Comparison of ENCODE assay signal across 3 cellular contexts in the genomic region with DNA sequence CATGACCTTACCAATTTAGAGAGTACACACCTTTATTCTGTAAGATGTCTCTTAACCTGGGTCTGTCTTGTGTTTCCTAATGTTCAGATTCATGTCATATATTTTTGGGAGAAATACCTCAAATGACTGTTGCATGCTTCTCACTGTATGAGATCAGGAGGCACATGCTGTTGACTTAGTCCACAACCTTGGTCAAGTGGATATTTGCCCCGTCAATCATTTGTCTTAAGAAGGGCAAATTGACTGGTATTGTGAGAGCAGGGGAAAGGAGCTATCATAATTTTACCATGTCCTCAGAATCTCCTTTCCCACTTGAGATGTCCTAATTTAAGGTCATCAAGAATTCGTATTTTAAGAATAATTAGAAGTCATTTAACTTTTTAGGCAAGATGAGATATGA.
A peak's percentile ranks its signal among the peaks of the same experiment; 100 is the strongest.
TF ChIP-seq lines count a peak whose summit lies in the region.

No MANE protein-coding gene starts in this region.

TF ChIP-seq in HepG2, 621 proteins besides CTCF, POLR2A, EP300 and RAD21 (continues in another document):
- TF ChIP-seq, protein P1, sequence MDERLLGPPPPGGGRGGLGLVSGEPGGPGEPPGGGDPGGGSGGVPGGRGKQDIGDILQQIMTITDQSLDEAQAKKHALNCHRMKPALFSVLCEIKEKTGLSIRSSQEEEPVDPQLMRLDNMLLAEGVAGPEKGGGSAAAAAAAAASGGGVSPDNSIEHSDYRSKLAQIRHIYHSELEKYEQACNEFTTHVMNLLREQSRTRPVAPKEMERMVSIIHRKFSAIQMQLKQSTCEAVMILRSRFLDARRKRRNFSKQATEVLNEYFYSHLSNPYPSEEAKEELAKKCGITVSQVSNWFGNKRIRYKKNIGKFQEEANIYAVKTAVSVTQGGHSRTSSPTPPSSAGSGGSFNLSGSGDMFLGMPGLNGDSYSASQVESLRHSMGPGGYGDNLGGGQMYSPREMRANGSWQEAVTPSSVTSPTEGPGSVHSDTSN (CRISPR knock-in tag; IDR thresholded peaks at IDR 0.05), result peak; percentile 53; the same call in 1 of the 2 replicates
- TF ChIP-seq, protein P2, sequence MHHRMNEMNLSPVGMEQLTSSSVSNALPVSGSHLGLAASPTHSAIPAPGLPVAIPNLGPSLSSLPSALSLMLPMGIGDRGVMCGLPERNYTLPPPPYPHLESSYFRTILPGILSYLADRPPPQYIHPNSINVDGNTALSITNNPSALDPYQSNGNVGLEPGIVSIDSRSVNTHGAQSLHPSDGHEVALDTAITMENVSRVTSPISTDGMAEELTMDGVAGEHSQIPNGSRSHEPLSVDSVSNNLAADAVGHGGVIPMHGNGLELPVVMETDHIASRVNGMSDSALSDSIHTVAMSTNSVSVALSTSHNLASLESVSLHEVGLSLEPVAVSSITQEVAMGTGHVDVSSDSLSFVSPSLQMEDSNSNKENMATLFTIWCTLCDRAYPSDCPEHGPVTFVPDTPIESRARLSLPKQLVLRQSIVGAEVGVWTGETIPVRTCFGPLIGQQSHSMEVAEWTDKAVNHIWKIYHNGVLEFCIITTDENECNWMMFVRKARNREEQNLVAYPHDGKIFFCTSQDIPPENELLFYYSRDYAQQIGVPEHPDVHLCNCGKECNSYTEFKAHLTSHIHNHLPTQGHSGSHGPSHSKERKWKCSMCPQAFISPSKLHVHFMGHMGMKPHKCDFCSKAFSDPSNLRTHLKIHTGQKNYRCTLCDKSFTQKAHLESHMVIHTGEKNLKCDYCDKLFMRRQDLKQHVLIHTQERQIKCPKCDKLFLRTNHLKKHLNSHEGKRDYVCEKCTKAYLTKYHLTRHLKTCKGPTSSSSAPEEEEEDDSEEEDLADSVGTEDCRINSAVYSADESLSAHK (CRISPR knock-in tag; IDR thresholded peaks at IDR 0.05; ENCODE audit: borderline replicate concordance), result no peak
- TF ChIP-seq, protein P3, sequence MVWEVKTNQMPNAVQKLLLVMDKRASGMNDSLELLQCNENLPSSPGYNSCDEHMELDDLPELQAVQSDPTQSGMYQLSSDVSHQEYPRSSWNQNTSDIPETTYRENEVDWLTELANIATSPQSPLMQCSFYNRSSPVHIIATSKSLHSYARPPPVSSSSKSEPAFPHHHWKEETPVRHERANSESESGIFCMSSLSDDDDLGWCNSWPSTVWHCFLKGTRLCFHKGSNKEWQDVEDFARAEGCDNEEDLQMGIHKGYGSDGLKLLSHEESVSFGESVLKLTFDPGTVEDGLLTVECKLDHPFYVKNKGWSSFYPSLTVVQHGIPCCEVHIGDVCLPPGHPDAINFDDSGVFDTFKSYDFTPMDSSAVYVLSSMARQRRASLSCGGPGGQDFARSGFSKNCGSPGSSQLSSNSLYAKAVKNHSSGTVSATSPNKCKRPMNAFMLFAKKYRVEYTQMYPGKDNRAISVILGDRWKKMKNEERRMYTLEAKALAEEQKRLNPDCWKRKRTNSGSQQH (CRISPR knock-in tag; IDR thresholded peaks at IDR 0.05; ENCODE audit: low read depth), result no peak
- TF ChIP-seq YEATS2 (CRISPR knock-in tag; IDR thresholded peaks at IDR 0.05; ENCODE audit: borderline replicate concordance) (no peak), SIN3B (IDR thresholded peaks at IDR 0.05; ENCODE audit: low read length) (no peak), HOXD1 (CRISPR knock-in tag; IDR thresholded peaks at IDR 0.05) (no peak), ZNF543 (CRISPR knock-in tag; IDR thresholded peaks at IDR 0.05) (no peak), MTF2 (CRISPR knock-in tag; IDR thresholded peaks at IDR 0.05; ENCODE audit: borderline replicate concordance) (no peak), FOXA1 (IDR thresholded peaks at IDR 0.05) (no peak), FOXA1 (CRISPR knock-in tag; IDR thresholded peaks at IDR 0.05) (peak; percentile 51; the same call in 1 of the 2 replicates), GATAD2A (CRISPR knock-in tag; IDR thresholded peaks at IDR 0.05) (0 out of 2 replicates have a peak, but pooled peaks have one; percentile 15), RNF2 (conservative IDR thresholded peaks at IDR 0.05; ENCODE audit: low read depth) (no peak)
- TF ChIP-seq, protein P4, sequence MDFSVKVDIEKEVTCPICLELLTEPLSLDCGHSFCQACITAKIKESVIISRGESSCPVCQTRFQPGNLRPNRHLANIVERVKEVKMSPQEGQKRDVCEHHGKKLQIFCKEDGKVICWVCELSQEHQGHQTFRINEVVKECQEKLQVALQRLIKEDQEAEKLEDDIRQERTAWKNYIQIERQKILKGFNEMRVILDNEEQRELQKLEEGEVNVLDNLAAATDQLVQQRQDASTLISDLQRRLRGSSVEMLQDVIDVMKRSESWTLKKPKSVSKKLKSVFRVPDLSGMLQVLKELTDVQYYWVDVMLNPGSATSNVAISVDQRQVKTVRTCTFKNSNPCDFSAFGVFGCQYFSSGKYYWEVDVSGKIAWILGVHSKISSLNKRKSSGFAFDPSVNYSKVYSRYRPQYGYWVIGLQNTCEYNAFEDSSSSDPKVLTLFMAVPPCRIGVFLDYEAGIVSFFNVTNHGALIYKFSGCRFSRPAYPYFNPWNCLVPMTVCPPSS (IDR thresholded peaks at IDR 0.05), result no peak

TF ChIP-seq in K562, 482 proteins besides CTCF, POLR2A, EP300 and RAD21:
- TF ChIP-seq, protein P5, sequence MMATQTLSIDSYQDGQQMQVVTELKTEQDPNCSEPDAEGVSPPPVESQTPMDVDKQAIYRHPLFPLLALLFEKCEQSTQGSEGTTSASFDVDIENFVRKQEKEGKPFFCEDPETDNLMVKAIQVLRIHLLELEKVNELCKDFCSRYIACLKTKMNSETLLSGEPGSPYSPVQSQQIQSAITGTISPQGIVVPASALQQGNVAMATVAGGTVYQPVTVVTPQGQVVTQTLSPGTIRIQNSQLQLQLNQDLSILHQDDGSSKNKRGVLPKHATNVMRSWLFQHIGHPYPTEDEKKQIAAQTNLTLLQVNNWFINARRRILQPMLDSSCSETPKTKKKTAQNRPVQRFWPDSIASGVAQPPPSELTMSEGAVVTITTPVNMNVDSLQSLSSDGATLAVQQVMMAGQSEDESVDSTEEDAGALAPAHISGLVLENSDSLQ (IDR thresholded peaks at IDR 0.05), result peak; percentile 59
- TF ChIP-seq, protein P6, sequence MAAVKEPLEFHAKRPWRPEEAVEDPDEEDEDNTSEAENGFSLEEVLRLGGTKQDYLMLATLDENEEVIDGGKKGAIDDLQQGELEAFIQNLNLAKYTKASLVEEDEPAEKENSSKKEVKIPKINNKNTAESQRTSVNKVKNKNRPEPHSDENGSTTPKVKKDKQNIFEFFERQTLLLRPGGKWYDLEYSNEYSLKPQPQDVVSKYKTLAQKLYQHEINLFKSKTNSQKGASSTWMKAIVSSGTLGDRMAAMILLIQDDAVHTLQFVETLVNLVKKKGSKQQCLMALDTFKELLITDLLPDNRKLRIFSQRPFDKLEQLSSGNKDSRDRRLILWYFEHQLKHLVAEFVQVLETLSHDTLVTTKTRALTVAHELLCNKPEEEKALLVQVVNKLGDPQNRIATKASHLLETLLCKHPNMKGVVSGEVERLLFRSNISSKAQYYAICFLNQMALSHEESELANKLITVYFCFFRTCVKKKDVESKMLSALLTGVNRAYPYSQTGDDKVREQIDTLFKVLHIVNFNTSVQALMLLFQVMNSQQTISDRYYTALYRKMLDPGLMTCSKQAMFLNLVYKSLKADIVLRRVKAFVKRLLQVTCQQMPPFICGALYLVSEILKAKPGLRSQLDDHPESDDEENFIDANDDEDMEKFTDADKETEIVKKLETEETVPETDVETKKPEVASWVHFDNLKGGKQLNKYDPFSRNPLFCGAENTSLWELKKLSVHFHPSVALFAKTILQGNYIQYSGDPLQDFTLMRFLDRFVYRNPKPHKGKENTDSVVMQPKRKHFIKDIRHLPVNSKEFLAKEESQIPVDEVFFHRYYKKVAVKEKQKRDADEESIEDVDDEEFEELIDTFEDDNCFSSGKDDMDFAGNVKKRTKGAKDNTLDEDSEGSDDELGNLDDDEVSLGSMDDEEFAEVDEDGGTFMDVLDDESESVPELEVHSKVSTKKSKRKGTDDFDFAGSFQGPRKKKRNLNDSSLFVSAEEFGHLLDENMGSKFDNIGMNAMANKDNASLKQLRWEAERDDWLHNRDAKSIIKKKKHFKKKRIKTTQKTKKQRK (IDR thresholded peaks at IDR 0.05; ENCODE audit: borderline replicate concordance, low read depth, low read length), result no peak

TF ChIP-seq in GM12891, 5 proteins besides CTCF, POLR2A, EP300 and RAD21:
- TF ChIP-seq SPI1 (IDR thresholded peaks at IDR 0.05; ENCODE audit: low read depth, low read length) (no peak), POLR2AphosphoS5 (IDR thresholded peaks at IDR 0.05; ENCODE audit: low read depth, low read length) (no peak), PAX5 (IDR thresholded peaks at IDR 0.05; ENCODE audit: insufficient read depth, low read length, severe bottlenecking) (no peak), POU2F2 (IDR thresholded peaks at IDR 0.05; ENCODE audit: low read depth, low read length) (no peak), TAF1 (IDR thresholded peaks at IDR 0.05; ENCODE audit: low read depth, low read length) (no peak)
